Comparison of ENCODE assay signal across 7 cellular contexts in the genomic region with DNA sequence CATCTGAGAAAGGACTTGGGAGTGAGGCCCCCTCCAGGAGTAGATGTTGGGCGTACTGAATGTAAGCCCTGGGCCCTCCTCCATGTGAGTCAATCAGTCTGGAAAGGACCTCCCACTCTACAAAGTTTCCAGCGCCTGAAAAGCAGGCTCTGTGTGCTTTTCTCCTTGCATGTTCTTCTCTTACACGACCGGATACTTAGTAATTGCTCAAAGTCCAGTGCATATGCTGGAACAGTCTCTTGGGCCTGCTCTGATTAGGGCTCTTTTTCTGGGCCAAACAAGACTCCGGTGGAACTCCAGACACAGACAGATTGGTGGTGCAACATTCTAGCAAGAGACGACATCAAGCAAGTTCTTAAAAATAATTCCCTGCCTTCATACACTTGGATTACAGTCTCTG.
"Had no signal": no experiment of that assay in that cellular context is flagged by ENCODE, and none has a peak within 500 bp of the region (broad histone marks: within the 10 kb centered on the region; RNA-seq: fewer than 3 reads in every experiment).

No MANE protein-coding gene starts in this region.

- FAIRE-seq: G401.6, GM12878, GM12891, GM18507, GM19239 had no signal

- H3K4me3 ChIP-seq: GM12878 had no signal

- DNase-seq: GDM1, GF-D8 had no signal

- ATAC-seq: GM12878 had no signal
